Comparison of ENCODE assay signal across 8 cellular contexts in the genomic region with DNA sequence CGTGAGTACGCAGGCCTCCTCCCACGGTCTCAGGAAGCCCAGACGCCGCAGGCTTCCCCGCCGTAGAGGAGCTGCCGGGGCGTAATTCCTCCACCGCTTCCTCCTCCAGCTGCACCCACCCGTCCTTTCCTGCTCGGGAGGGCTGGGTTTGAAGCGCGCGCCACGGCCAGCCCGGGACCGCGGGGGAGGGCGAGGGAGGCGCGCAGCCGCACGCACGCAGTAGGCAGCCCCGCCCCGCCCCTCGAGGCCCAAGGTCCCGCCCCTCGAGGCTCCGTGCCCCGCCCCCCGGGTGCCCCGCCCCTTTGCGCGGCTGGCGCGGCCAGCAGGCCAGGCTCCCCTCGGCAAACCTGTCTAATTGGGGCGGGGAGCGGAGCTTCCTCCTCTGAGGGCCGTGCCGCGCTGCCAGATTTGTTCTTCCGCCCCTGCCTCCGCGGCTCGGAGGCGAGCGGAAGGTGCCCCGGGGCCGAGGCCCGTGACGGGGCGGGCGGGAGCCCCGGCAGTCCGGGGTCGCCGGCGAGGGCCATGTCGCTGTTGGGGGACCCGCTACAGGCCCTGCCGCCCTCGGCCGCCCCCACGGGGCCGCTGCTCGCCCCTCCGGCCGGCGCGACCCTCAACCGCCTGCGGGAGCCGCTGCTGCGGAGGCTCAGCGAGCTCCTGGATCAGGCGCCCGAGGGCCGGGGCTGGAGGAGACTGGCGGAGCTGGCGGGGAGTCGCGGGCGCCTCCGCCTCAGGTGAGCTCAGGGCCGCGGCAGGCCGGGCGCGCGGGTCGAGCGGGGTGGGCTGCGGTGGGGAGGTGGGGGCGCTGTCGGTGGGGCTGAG. TPM values are rescaled to one million over a fixed set of nuclear protein-coding genes. Genes with fewer than 3 reads are reported as not detected.
DNase-seq lines count a peak whose midpoint lies in the region; ATAC-seq and TF ChIP-seq lines count a peak whose summit lies in the region.

Gene MALT1 (plus strand): TSS at position 344 of the 819 bp plus-strand sequence. CDS start 179 bp downstream, at position 523.

- H3K4me1 ChIP-seq in cardiac muscle cell (ENCODE audit: low read depth) = peaks cover 10% of the 10 kb centered on the region
- peaks cover 0 to 28% (median 14%) of the 10 kb centered on the region in 4 donors for H3K4me1 ChIP-seq in transverse colon

- no peak for TF ChIP-seq EP300 in transverse colon (IDR thresholded peaks at IDR 0.05; ENCODE audit: low read depth)

- 2% methylated on average over 10 of the region's 98 CpGs; no CpG with 5 or more reads in 1 of the 2 donors for WGBS in transverse colon (ENCODE audit: low coverage in 1 of 2), 2 donors

- peak; percentile 85 for TF ChIP-seq POLR2A in transverse colon (IDR thresholded peaks at IDR 0.05)

- no peaks in the 10 kb centered on the region for H3K9me3 ChIP-seq in cardiac muscle cell (ENCODE audit: low read depth)
- H3K9me3 ChIP-seq in transverse colon = no peaks in the 10 kb centered on the region

- H3K4me3 ChIP-seq in cardiac muscle cell (peak within 1 kb of the TSS; percentile 85), transverse colon (peak within 1 kb of the TSS; percentile 61 to 94 (median 84))

- in situ Hi-C loops in transverse colon (cut with MboI; ENCODE audit: low pct_ligation_motif_present in 1 of 4, low pct_unique_long_range_greater_than_20kb in 1 of 4, low sequenced_read_pairs in 3 of 4) = loop anchor here in 1 of 4 donors (25.0 kb wide), 1 partner anchor 134 kb away; no protein-coding TSS in a partner anchor

- 0 out of 2 replicates have a peak, but pooled peaks have one; percentile 15 for TF ChIP-seq CTCF in GM12874 (IDR thresholded peaks at IDR 0.05; ENCODE audit: insufficient read depth, low read depth, low read length)
- TF ChIP-seq CTCF in cardiac muscle cell (IDR thresholded peaks at IDR 0.05; ENCODE audit: low read depth, low read length) = no peak
- no peak for TF ChIP-seq CTCF in transverse colon (IDR thresholded peaks at IDR 0.05)

- H3K36me3 ChIP-seq in cardiac muscle cell = no peaks in the 10 kb centered on the region
- H3K36me3 ChIP-seq in transverse colon = no peaks in the 10 kb centered on the region

- H3K27ac ChIP-seq in cardiac muscle cell = peak within 1 kb of the TSS; percentile 96
- peak within 1 kb of the TSS; percentile 96 to 99 (median 98) for H3K27ac ChIP-seq in transverse colon

- DNase-seq in NCI-H1417 treated with DMSO at 0.1 percent for 48 hours (lab: John Stamatoyannopoulos, UW) (peak; percentile 82), SW 1271 (lab: John Stamatoyannopoulos, UW) (peak; percentile 19 to 72), cardiac muscle cell (ENCODE audit: low read depth in 1 of 2, low spot score in 1 of 2) (peak; percentile 94 to 95), pons (ENCODE audit: low spot score) (peak; percentile 76), transverse colon (peak; percentile 97)
- peak; percentile 90 for DNase-seq in activated naive CD8-positive, alpha-beta T cell treated with anti-CD3 and anti-CD28 coated beads, Interleukin-2, amount 50 U/mL, for 16 hours (ENCODE audit: low read depth, low spot score)

- intact Hi-C loops in transverse colon (cut with DNase I; ENCODE audit: low total_unique reads) = no loop called here

- H3K27me3 ChIP-seq in cardiac muscle cell (no peaks in the 10 kb centered on the region), transverse colon (no peaks in the 10 kb centered on the region)

- peak; percentile 83 for ATAC-seq in HG02759 (IDR thresholded peaks at IDR 0.05; ENCODE audit: unreplicated experiment)

RNA-seq across cellular contexts. Expression of gene MALT1, which starts in this region (rescaled TPM):
- total RNA-seq in cardiac muscle cell (38.9 and 51.8 TPM in 2 replicates), transverse colon (10 to 100 TPM; 12.5 to 38.9 (median 29.5) TPM)
- 33.6 and 36.6 TPM in 2 replicates for polyA plus RNA-seq in cardiac muscle cell

Comparison
In these comparisons a context has a peak if more than half of its experiments do, and no peak if none do; other contexts are left out.
1. Peak in every context shown above with its lines: DNase-seq, ATAC-seq, H3K4me3 ChIP-seq and H3K27ac ChIP-seq.
2. DNase-seq: peak in every context shown above with its lines; median percentile 97 in transverse colon; 94 in cardiac muscle cell; 90 in activated naive CD8-positive, alpha-beta T cell treated with anti-CD3 and anti-CD28 coated beads, Interleukin-2, amount 50 U/mL, for 16 hours; 82 in NCI-H1417 treated with DMSO at 0.1 percent for 48 hours; 76 in pons; 46 in SW 1271.